10 cellular contexts compared by ENCODE assay signal in the genomic region with DNA sequence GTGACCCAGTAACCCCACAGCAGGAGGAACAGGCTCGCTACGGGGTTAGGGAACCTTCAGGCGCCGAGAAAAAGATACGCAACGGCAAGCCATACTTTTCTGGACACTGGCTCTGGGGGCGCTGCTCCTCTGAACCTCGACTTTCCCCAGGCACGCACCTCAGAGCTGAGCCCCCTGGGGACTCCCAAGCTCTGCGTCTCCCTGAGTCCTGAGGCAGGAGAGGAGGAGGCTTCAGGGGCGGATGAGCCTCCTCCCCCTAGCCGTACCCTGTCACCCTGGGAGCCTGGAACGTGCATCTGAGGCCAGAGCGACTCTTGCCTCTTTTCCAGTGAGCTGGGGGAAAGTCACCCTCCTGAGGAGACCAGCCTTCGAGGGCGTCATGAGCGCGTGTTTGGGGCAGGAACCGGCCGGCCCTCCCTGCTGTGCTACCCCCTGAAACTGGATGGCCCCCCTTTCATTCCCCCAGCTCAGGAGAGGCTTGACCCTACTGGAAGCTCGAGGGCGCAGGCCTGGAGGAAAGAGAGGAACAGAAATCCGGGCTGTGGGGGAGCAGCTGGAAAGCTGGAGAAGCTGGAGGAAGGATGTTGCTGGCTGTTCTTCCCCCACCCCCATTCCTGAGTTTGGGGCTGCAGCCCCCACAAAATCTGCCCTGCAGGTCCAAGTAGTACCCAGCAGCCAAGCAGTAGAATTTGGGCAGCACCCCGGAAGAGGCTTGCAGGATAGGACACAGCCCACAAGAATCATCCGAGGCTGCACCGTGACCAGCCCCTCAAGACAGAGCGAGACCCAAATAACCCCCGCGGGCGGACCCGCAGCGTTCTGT. TPM values are rescaled to one million over a fixed set of nuclear protein-coding genes. Genes with fewer than 3 reads are reported as not detected.
A peak's percentile ranks its signal among the peaks of the same experiment; 100 is the strongest.
DNase-seq lines count a peak whose midpoint lies in the region; ATAC-seq and TF ChIP-seq lines count a peak whose summit lies in the region.
"Had no signal": no experiment of that assay in that cellular context is flagged by ENCODE, and none has a peak within 500 bp of the region (broad histone marks: within the 10 kb centered on the region; RNA-seq: fewer than 3 reads in every experiment).

No MANE protein-coding gene starts in this region.

- no peak overlapping the region for H3K27ac ChIP-seq in CD4-positive, CD25-positive, alpha-beta regulatory T cell (ENCODE audit: insufficient read depth, low read length, poor library complexity, severe bottlenecking)
- H3K27ac ChIP-seq in naive thymus-derived CD4-positive, alpha-beta T cell (ENCODE audit: low read depth, low read length): no peak overlapping the region
- no peak overlapping the region for H3K27ac ChIP-seq in SJCRH30
- H3K27ac ChIP-seq: brain microvascular endothelial cell had no signal

- H3K4me3 ChIP-seq in CD4-positive, CD25-positive, alpha-beta regulatory T cell (ENCODE audit: low read depth, low read length): no peak overlapping the region
- H3K4me3 ChIP-seq in naive thymus-derived CD4-positive, alpha-beta T cell (ENCODE audit: low read length): no peak overlapping the region
- no peak overlapping the region for H3K4me3 ChIP-seq in SJCRH30

- H3K4me1 Mint-ChIP-seq in CD4-positive, CD25-positive, alpha-beta regulatory T cell: peaks cover 0 to 31% (median 17%) of the 10 kb centered on the region in 4 donors
- peaks cover 11% of the 10 kb centered on the region for H3K4me1 Mint-ChIP-seq in activated T-helper 1 cell treated with anti-CD3 and anti-CD28 coated beads, Interleukin-12 subunit alpha, Interleukin-12 subunit beta, Interleukin-2, Interleukin-4 antibody, amounts not matched to agents 30 ng/mL and 10 ng/mL and 1 ng/mL, durations not matched to agents 14 hours and 24 hours and 36 hours (ENCODE audit: low read depth)
- peaks cover 0 to 27% (median 16%) of the 10 kb centered on the region in 7 donors for H3K4me1 Mint-ChIP-seq in naive thymus-derived CD4-positive, alpha-beta T cell

- no peaks in the 10 kb centered on the region for H3K36me3 Mint-ChIP-seq in CD4-positive, CD25-positive, alpha-beta regulatory T cell
- H3K36me3 Mint-ChIP-seq in activated T-helper 1 cell treated with anti-CD3 and anti-CD28 coated beads, Interleukin-12 subunit alpha, Interleukin-12 subunit beta, Interleukin-2, Interleukin-4 antibody, amounts not matched to agents 30 ng/mL and 10 ng/mL and 1 ng/mL, durations not matched to agents 14 hours and 24 hours and 36 hours (ENCODE audit: low read depth): no peaks in the 10 kb centered on the region
- H3K36me3 Mint-ChIP-seq in naive thymus-derived CD4-positive, alpha-beta T cell: peaks cover 0 to 5% (median 0%) of the 10 kb centered on the region in 5 donors

- peaks cover 0 to 4% (median 0%) of the 10 kb centered on the region in 7 donors for H3K9me3 Mint-ChIP-seq in CD4-positive, CD25-positive, alpha-beta regulatory T cell
- no peaks in the 10 kb centered on the region for H3K9me3 Mint-ChIP-seq in activated T-helper 1 cell treated with anti-CD3 and anti-CD28 coated beads, Interleukin-12 subunit alpha, Interleukin-12 subunit beta, Interleukin-2, Interleukin-4 antibody, amounts not matched to agents 30 ng/mL and 10 ng/mL and 1 ng/mL, durations not matched to agents 14 hours and 24 hours and 36 hours
- peaks cover 0 to 5% (median 0%) of the 10 kb centered on the region in 11 donors for H3K9me3 Mint-ChIP-seq in naive thymus-derived CD4-positive, alpha-beta T cell

- peaks cover 85% of the 10 kb centered on the region for H3K27me3 Mint-ChIP-seq in CD4-positive, CD25-positive, alpha-beta regulatory T cell
- peaks cover 68% of the 10 kb centered on the region for H3K27me3 Mint-ChIP-seq in activated T-helper 1 cell treated with anti-CD3 and anti-CD28 coated beads, Interleukin-12 subunit alpha, Interleukin-12 subunit beta, Interleukin-2, Interleukin-4 antibody, amounts not matched to agents 30 ng/mL and 10 ng/mL and 1 ng/mL, durations not matched to agents 14 hours and 24 hours and 36 hours (ENCODE audit: insufficient read depth)
- peaks cover 64 to 84% (median 75%) of the 10 kb centered on the region in 5 donors for H3K27me3 Mint-ChIP-seq in naive thymus-derived CD4-positive, alpha-beta T cell

- H3K36me3 ChIP-seq in CD4-positive, CD25-positive, alpha-beta regulatory T cell (ENCODE audit: control insufficient read depth, insufficient read depth, low read length): no peaks in the 10 kb centered on the region
- no peaks in the 10 kb centered on the region for H3K36me3 ChIP-seq in naive thymus-derived CD4-positive, alpha-beta T cell (ENCODE audit: control insufficient read depth in 2 of 3, insufficient read depth in 3 of 3, low read length in 3 of 3)
- no peaks in the 10 kb centered on the region for H3K36me3 ChIP-seq in SJCRH30
- H3K36me3 ChIP-seq: brain microvascular endothelial cell had no signal

- no peak overlapping the region for H3K27ac Mint-ChIP-seq in CD4-positive, CD25-positive, alpha-beta regulatory T cell
- no peak overlapping the region for H3K27ac Mint-ChIP-seq in activated T-helper 1 cell treated with anti-CD3 and anti-CD28 coated beads, Interleukin-12 subunit alpha, Interleukin-12 subunit beta, Interleukin-2, Interleukin-4 antibody, amounts not matched to agents 30 ng/mL and 10 ng/mL and 1 ng/mL, durations not matched to agents 14 hours and 24 hours and 36 hours
- H3K27ac Mint-ChIP-seq in naive thymus-derived CD4-positive, alpha-beta T cell: peak overlapping the region in 1 of 9 donors; percentile 13

- peaks cover 42% of the 10 kb centered on the region for H3K27me3 ChIP-seq in CD4-positive, CD25-positive, alpha-beta regulatory T cell (ENCODE audit: control insufficient read depth, insufficient read depth, low read length)
- peaks cover 8 to 35% of the 10 kb centered on the region in 2 donors for H3K27me3 ChIP-seq in naive thymus-derived CD4-positive, alpha-beta T cell (ENCODE audit: control insufficient read depth in 2 of 2, insufficient read depth in 2 of 2, low read length in 2 of 2)
- peaks cover 15% of the 10 kb centered on the region for H3K27me3 ChIP-seq in SJCRH30

- no peak for TF ChIP-seq CTCF in GM20000 (IDR thresholded peaks at IDR 0.05; ENCODE audit: extremely low read depth, missing control alignments)

- no peaks in the 10 kb centered on the region for H3K9me3 ChIP-seq in CD4-positive, CD25-positive, alpha-beta regulatory T cell (ENCODE audit: control insufficient read depth in 2 of 2, low read length in 2 of 2)
- no peaks in the 10 kb centered on the region for H3K9me3 ChIP-seq in naive thymus-derived CD4-positive, alpha-beta T cell (ENCODE audit: control insufficient read depth in 2 of 3, low read length in 3 of 3)
- no peaks in the 10 kb centered on the region for H3K9me3 ChIP-seq in SJCRH30 (replicated peaks)

- POLR2A ChIA-PET in naive thymus-derived CD4-positive, alpha-beta T cell (lab: Charles Lee): interaction anchor here (0.7 kb wide), 1 partner anchor 70 kb away, joined by 3 read pairs; no protein-coding TSS in a partner anchor

- CTCF ChIA-PET in naive thymus-derived CD4-positive, alpha-beta T cell (lab: Charles Lee): interaction anchor here (0.8 to 5.2 kb wide), 11 partner anchors 10 to 74 kb away, joined by 3 to 57 read pairs (median 5); no protein-coding TSS in a partner anchor

- no peak for ATAC-seq in CD4-positive, CD25-positive, alpha-beta regulatory T cell (ENCODE audit: low read depth in 2 of 2)
- ATAC-seq in naive thymus-derived CD4-positive, alpha-beta T cell: no peak
- ATAC-seq in HG02678 (IDR thresholded peaks at IDR 0.05; ENCODE audit: unreplicated experiment) (no peak), HG02852 (IDR thresholded peaks at IDR 0.05; ENCODE audit: unreplicated experiment) (no peak), sciatic nerve (no peak)

- intact Hi-C loops in activated T-helper 1 cell treated with anti-CD3 and anti-CD28 coated beads, Interleukin-12 subunit alpha, Interleukin-12 subunit beta, Interleukin-2, Interleukin-4 antibody, amounts not matched to agents 30 ng/mL and 10 ng/mL and 1 ng/mL, durations not matched to agents 14 hours and 24 hours and 36 hours (cut with micrococcal nuclease): no loop called here
- intact Hi-C loops in naive thymus-derived CD4-positive, alpha-beta T cell (cut with micrococcal nuclease): loop anchor here (1.0 to 2.0 kb wide), 5 partner anchors 19 to 153 kb away; no protein-coding TSS in a partner anchor
- intact Hi-C loops in sciatic nerve (cut with DNase I): loop anchor here (5.0 kb wide), 1 partner anchor 73 kb away; no protein-coding TSS in a partner anchor

- DNase-seq in CD4-positive, CD25-positive, alpha-beta regulatory T cell: no peak
- peak; percentile 44 for DNase-seq in GM20000 (ENCODE audit: low spot score)
- DNase-seq in activated T-helper 1 cell treated with anti-CD3 and anti-CD28 coated beads, Interleukin-12 subunit alpha, Interleukin-12 subunit beta, Interleukin-2, Interleukin-4 antibody, amounts not matched to agents 30 ng/mL and 10 ng/mL and 1 ng/mL, durations not matched to agents 14 hours and 24 hours and 36 hours (ENCODE audit: low spot score): no peak
- no peak for DNase-seq in naive thymus-derived CD4-positive, alpha-beta T cell
- no peak for DNase-seq in SJCRH30
- DNase-seq in sciatic nerve (ENCODE audit: low spot score): no peak
- DNase-seq: NCI-H187 treated with DMSO at 0.1 percent for 48 hours had no signal

- peaks cover 30% of the 10 kb centered on the region for H3K4me1 ChIP-seq in CD4-positive, CD25-positive, alpha-beta regulatory T cell (ENCODE audit: control insufficient read depth, insufficient read depth, low read length, poor library complexity, severe bottlenecking)
- peaks cover 4 to 10% of the 10 kb centered on the region in 2 donors for H3K4me1 ChIP-seq in naive thymus-derived CD4-positive, alpha-beta T cell (ENCODE audit: control insufficient read depth in 2 of 2, insufficient read depth in 2 of 2, low read length in 2 of 2)
- H3K4me1 ChIP-seq in SJCRH30: no peaks in the 10 kb centered on the region

- peak overlapping the region; percentile 9 to 68 (median 54) for H3K4me3 Mint-ChIP-seq in CD4-positive, CD25-positive, alpha-beta regulatory T cell
- H3K4me3 Mint-ChIP-seq in activated T-helper 1 cell treated with anti-CD3 and anti-CD28 coated beads, Interleukin-12 subunit alpha, Interleukin-12 subunit beta, Interleukin-2, Interleukin-4 antibody, amounts not matched to agents 30 ng/mL and 10 ng/mL and 1 ng/mL, durations not matched to agents 14 hours and 24 hours and 36 hours: peak overlapping the region; percentile 42
- H3K4me3 Mint-ChIP-seq in naive thymus-derived CD4-positive, alpha-beta T cell: peak overlapping the region in 9 of 10 donors; percentile 16 to 82 (median 53)

RNA-seq across cellular contexts. Expression of a gene that starts 25.1 kb away (rescaled TPM):
- 157 TPM for total RNA-seq in CD4-positive, CD25-positive, alpha-beta regulatory T cell
- 10 to 100 TPM; 31.2 to 38.3 (median 33.7) TPM for polyA plus RNA-seq in CD4-positive, CD25-positive, alpha-beta regulatory T cell
- total RNA-seq in activated T-helper 1 cell treated with anti-CD3 and anti-CD28 coated beads, Interleukin-12 subunit alpha, Interleukin-12 subunit beta, Interleukin-2, Interleukin-4 antibody, amounts not matched to agents 30 ng/mL and 10 ng/mL and 1 ng/mL, durations not matched to agents 14 hours and 24 hours and 36 hours: 116 and 134 TPM in 2 replicates
- total RNA-seq in naive thymus-derived CD4-positive, alpha-beta T cell: 100 to 1,000 TPM; 121 to 136 (median 129) TPM
- polyA plus RNA-seq in naive thymus-derived CD4-positive, alpha-beta T cell: 10 to 100 TPM; 24.0 to 61.3 TPM
- total RNA-seq in SJCRH30 (2014; rRNA removed; shearing (Covaris generic)): 47.0 and 50.5 TPM in 2 replicates
- 64.3 TPM for total RNA-seq in sciatic nerve
